In genomic region chr4:102787096-102787867, GRCh38 we compare ENCODE assay signal across 18 cellular contexts.
DNase-seq lines count a peak whose midpoint lies in the region; ATAC-seq, FAIRE-seq and TF ChIP-seq lines count a peak whose summit lies in the region.
"Had no signal": no experiment of that assay in that cellular context is flagged by ENCODE, and none has a peak within 500 bp of the region (broad histone marks: within the 10 kb centered on the region; RNA-seq: fewer than 3 reads in every experiment).

No MANE protein-coding gene starts in this region.

- no peak overlapping the region for H3K4me3 Mint-ChIP-seq in activated naive CD4-positive, alpha-beta T cell treated with anti-CD3 and anti-CD28 coated beads, Interleukin-2, amount 50 U/mL, for 24 hours
- no peak overlapping the region for H3K4me3 Mint-ChIP-seq in activated naive CD4-positive, alpha-beta T cell treated with anti-CD3 and anti-CD28 coated beads, Interleukin-2, amount 10 ng/mL, durations not matched to agents 7 days and 5 days
- no peak overlapping the region for H3K4me3 Mint-ChIP-seq in stimulated activated naive CD8-positive, alpha-beta T cell treated with anti-CD3 and anti-CD28 coated beads, Interleukin-15, Interleukin-2, amounts not matched to agents 100 ng/mL and 50 ng/mL, for 24 hours
- H3K4me3 Mint-ChIP-seq: activated naive CD8-positive, alpha-beta T cell treated with anti-CD3 and anti-CD28 coated beads, Interleukin-2, amount 10 ng/mL, durations not matched to agents 7 days and 5 days; neural crest cell had no signal

- DNase-seq in activated naive CD4-positive, alpha-beta T cell treated with anti-CD3 and anti-CD28 coated beads, Interleukin-2, amount 10 ng/mL, durations not matched to agents 7 days and 5 days = no peak
- DNase-seq in SK-N-MC (ENCODE audit: low read depth, low spot score) (peak; percentile 20), fibroblast of mammary gland (ENCODE audit: low read depth) (peak; percentile 87), GM19239 (ENCODE audit: insufficient read length, low spot score) (no peak), DMS153 treated with DMSO at 0.1 percent for 48 hours (lab: John Stamatoyannopoulos, UW; ENCODE audit: unreplicated experiment) (no peak)
- DNase-seq: activated naive CD8-positive, alpha-beta T cell treated with anti-CD3 and anti-CD28 coated beads, Interleukin-2, amount 10 ng/mL, durations not matched to agents 7 days and 5 days; BE2C; NCI-H510A; stimulated activated CD4-positive, alpha-beta T cell treated with anti-CD3 and anti-CD28 coated beads, Interleukin-15, amount 100 ng/mL, for 24 hours; stomach had no signal

- H3K4me3 ChIP-seq in SK-N-MC = no peak overlapping the region
- H3K4me3 ChIP-seq in fibroblast of mammary gland (ENCODE audit: control insufficient read depth, low read depth, low read length) = no peak overlapping the region
- H3K4me3 ChIP-seq: SJSA1, stomach had no signal

- H3K9ac ChIP-seq in SK-N-MC (ENCODE audit: insufficient read length) = no peak overlapping the region

- H3K4me1 Mint-ChIP-seq in activated naive CD4-positive, alpha-beta T cell treated with anti-CD3 and anti-CD28 coated beads, Interleukin-2, amount 50 U/mL, for 24 hours = peaks cover 24% of the 10 kb centered on the region
- H3K4me1 Mint-ChIP-seq in activated naive CD4-positive, alpha-beta T cell treated with anti-CD3 and anti-CD28 coated beads, Interleukin-2, amount 10 ng/mL, durations not matched to agents 7 days and 5 days = peaks cover 2% of the 10 kb centered on the region
- H3K4me1 Mint-ChIP-seq in stimulated activated naive CD8-positive, alpha-beta T cell treated with anti-CD3 and anti-CD28 coated beads, Interleukin-15, Interleukin-2, amounts not matched to agents 100 ng/mL and 50 ng/mL, for 24 hours (ENCODE audit: low read depth) = peaks cover 28% of the 10 kb centered on the region
- H3K4me1 Mint-ChIP-seq: neural crest cell had no signal

- CTCF ChIA-PET in activated naive CD4-positive, alpha-beta T cell treated with anti-CD3 and anti-CD28 coated beads, Interleukin-2, amount 10 ng/mL, durations not matched to agents 7 days and 5 days (lab: Charles Lee) = no interaction called here

- no peak for TF ChIP-seq CTCF in fibroblast of mammary gland (conservative IDR thresholded peaks at IDR 0.05; ENCODE audit: control insufficient read depth, insufficient read depth, low read depth, low read length)

- no peak for ATAC-seq in HG02852 (IDR thresholded peaks at IDR 0.05; ENCODE audit: unreplicated experiment)

- no peak for FAIRE-seq in GM19239 (lab: Jason Lieb, UNC)
- FAIRE-seq: endothelial cell of umbilical vein, H1, islet of Langerhans had no signal

- H3K36me3 Mint-ChIP-seq in activated naive CD4-positive, alpha-beta T cell treated with anti-CD3 and anti-CD28 coated beads, Interleukin-2, amount 50 U/mL, for 24 hours = peaks cover 8% of the 10 kb centered on the region
- H3K36me3 Mint-ChIP-seq in activated naive CD4-positive, alpha-beta T cell treated with anti-CD3 and anti-CD28 coated beads, Interleukin-2, amount 10 ng/mL, durations not matched to agents 7 days and 5 days = peaks cover 11% of the 10 kb centered on the region
- H3K36me3 Mint-ChIP-seq in stimulated activated naive CD8-positive, alpha-beta T cell treated with anti-CD3 and anti-CD28 coated beads, Interleukin-15, Interleukin-2, amounts not matched to agents 100 ng/mL and 50 ng/mL, for 24 hours (ENCODE audit: low read depth) = peaks cover 12% of the 10 kb centered on the region

- peaks cover 10% of the 10 kb centered on the region for H3K9me3 Mint-ChIP-seq in activated naive CD4-positive, alpha-beta T cell treated with anti-CD3 and anti-CD28 coated beads, Interleukin-2, amount 50 U/mL, for 24 hours
- H3K9me3 Mint-ChIP-seq in activated naive CD4-positive, alpha-beta T cell treated with anti-CD3 and anti-CD28 coated beads, Interleukin-2, amount 10 ng/mL, durations not matched to agents 7 days and 5 days = no peaks in the 10 kb centered on the region
- H3K9me3 Mint-ChIP-seq in stimulated activated naive CD8-positive, alpha-beta T cell treated with anti-CD3 and anti-CD28 coated beads, Interleukin-15, Interleukin-2, amounts not matched to agents 100 ng/mL and 50 ng/mL, for 24 hours = peaks cover 2% of the 10 kb centered on the region

- H3K27ac ChIP-seq in SK-N-MC = peak overlapping the region; percentile 12; the same call in 1 of the 2 replicates
- H3K27ac ChIP-seq: SJSA1, stomach had no signal

- no peaks in the 10 kb centered on the region for H3K9me3 ChIP-seq in SK-N-MC (ENCODE audit: low read depth, low read length)
- H3K9me3 ChIP-seq: BE2C, stomach had no signal

- H3K27ac Mint-ChIP-seq in activated naive CD4-positive, alpha-beta T cell treated with anti-CD3 and anti-CD28 coated beads, Interleukin-2, amount 50 U/mL, for 24 hours = peak overlapping the region; percentile 6
- H3K27ac Mint-ChIP-seq in activated naive CD4-positive, alpha-beta T cell treated with anti-CD3 and anti-CD28 coated beads, Interleukin-2, amount 10 ng/mL, durations not matched to agents 7 days and 5 days = no peak overlapping the region
- peak overlapping the region; percentile 11 for H3K27ac Mint-ChIP-seq in stimulated activated naive CD8-positive, alpha-beta T cell treated with anti-CD3 and anti-CD28 coated beads, Interleukin-15, Interleukin-2, amounts not matched to agents 100 ng/mL and 50 ng/mL, for 24 hours
- H3K27ac Mint-ChIP-seq: activated naive CD8-positive, alpha-beta T cell treated with anti-CD3 and anti-CD28 coated beads, Interleukin-2, amount 10 ng/mL, durations not matched to agents 7 days and 5 days had no signal

- H3K27me3 Mint-ChIP-seq in activated naive CD4-positive, alpha-beta T cell treated with anti-CD3 and anti-CD28 coated beads, Interleukin-2, amount 50 U/mL, for 24 hours = no peaks in the 10 kb centered on the region
- peaks cover 4% of the 10 kb centered on the region for H3K27me3 Mint-ChIP-seq in activated naive CD4-positive, alpha-beta T cell treated with anti-CD3 and anti-CD28 coated beads, Interleukin-2, amount 10 ng/mL, durations not matched to agents 7 days and 5 days
- no peaks in the 10 kb centered on the region for H3K27me3 Mint-ChIP-seq in stimulated activated naive CD8-positive, alpha-beta T cell treated with anti-CD3 and anti-CD28 coated beads, Interleukin-15, Interleukin-2, amounts not matched to agents 100 ng/mL and 50 ng/mL, for 24 hours

- H3K36me3 ChIP-seq in SK-N-MC (ENCODE audit: insufficient read depth, low read length) = peaks cover 12% of the 10 kb centered on the region

Comparison
In these comparisons a context has a peak if more than half of its experiments do, and no peak if none do; other contexts are left out.
1. DNase-seq: peak in SK-N-MC (single experiment) and fibroblast of mammary gland (single experiment); none in activated naive CD4-positive, alpha-beta T cell treated with anti-CD3 and anti-CD28 coated beads, Interleukin-2, amount 10 ng/mL, durations not matched to agents 7 days and 5 days (single experiment), GM19239 (single experiment) and DMS153 treated with DMSO at 0.1 percent for 48 hours (single experiment).